In genomic region chr6:170039156-170040114, GRCh38 we compare ENCODE assay signal across 14 cellular contexts.
"Had no signal": no experiment of that assay in that cellular context is flagged by ENCODE, and none has a peak within 500 bp of the region (broad histone marks: within the 10 kb centered on the region; RNA-seq: fewer than 3 reads in every experiment).

No MANE protein-coding gene starts in this region.

- H3K4me3 ChIP-seq: left lung, right lobe of liver, SJSA1 had no signal

- H3K9me3 ChIP-seq: left lung, right lobe of liver had no signal

- DNase-seq: activated CD4-positive, alpha-beta memory T cell treated with anti-CD3 and anti-CD28 coated beads for 36 hours; activated naive CD4-positive, alpha-beta T cell treated with Interleukin-2 at 50 U/mL for 16 hours; cerebellar nuclear complex; immature natural killer cell; midbrain; naive B cell; nucleus accumbens; stimulated activated CD4-positive, alpha-beta T cell treated with anti-CD3 and anti-CD28 coated beads, Interleukin-12 subunit alpha, Interleukin-12 subunit beta, amount 100 ng/mL, for 4 hours; stimulated activated naive CD4-positive, alpha-beta T cell treated with Interleukin-2 at 50 U/mL for 16 hours; SW 1271 had no signal

- H3K4me1 ChIP-seq: right lobe of liver, SJSA1 had no signal

- H3K27me3 ChIP-seq: right lobe of liver, SJSA1 had no signal

- ATAC-seq: esophagus mucosa, left lung had no signal

- H3K27ac ChIP-seq: left lung, right lobe of liver, SJSA1 had no signal

- H3K36me3 ChIP-seq: left lung, right lobe of liver, SJSA1 had no signal
